ENCODE assay signal across 1 cellular context in genomic region chr16:53992057-53992378, GRCh38.
TF ChIP-seq lines count a peak whose summit lies in the region.

No MANE protein-coding gene starts in this region.

TF ChIP-seq in GM23338, 12 proteins besides CTCF, POLR2A, EP300 and RAD21 (continued from another document):
- TF ChIP-seq ZNF462 (CRISPR knock-in tag; IDR thresholded peaks at IDR 0.05) (no peak), REST (IDR thresholded peaks at IDR 0.05; ENCODE audit: unreplicated experiment) (no peak), EZH2phosphoT487 (IDR thresholded peaks at IDR 0.05; ENCODE audit: unreplicated experiment) (no peak), NANOG (IDR thresholded peaks at IDR 0.05; ENCODE audit: borderline replicate concordance) (no peak), JUNB (IDR thresholded peaks at IDR 0.05; ENCODE audit: unreplicated experiment) (no peak)
